ENCODE assay signal across 27 cellular contexts in the genomic region with DNA sequence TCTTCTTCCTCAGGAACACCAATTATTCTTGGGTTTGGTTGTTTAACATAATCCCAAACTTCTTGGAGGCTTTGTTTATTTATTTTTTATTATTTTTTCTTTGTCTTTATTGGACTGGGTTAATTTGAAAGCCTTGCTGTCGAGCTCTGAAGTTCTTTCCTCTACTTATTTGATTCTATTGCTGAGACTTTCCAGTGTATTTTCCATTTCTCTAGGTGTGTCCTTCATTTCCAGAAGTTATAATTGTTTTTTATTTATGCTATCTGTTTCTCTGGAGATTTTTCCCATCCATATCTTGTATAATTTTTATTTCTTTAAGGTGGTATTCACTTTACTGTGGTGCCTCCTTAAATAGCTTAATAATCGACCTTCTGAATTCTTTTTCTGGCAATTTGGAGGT. TPM values are rescaled to one million over a fixed set of nuclear protein-coding genes. Genes with fewer than 3 reads are reported as not detected.
"Had no signal": no experiment of that assay in that cellular context is flagged by ENCODE, and none has a peak within 500 bp of the region (broad histone marks: within the 10 kb centered on the region; RNA-seq: fewer than 3 reads in every experiment).

No MANE protein-coding gene starts in this region.

- ATAC-seq: activated CD4-positive, alpha-beta T cell treated with anti-CD3 and anti-CD28 coated beads for 36 hours; activated T-helper 17 cell treated with anti-CD3 and anti-CD28 coated beads, Interleukin-2, amount 50 U/mL, for 72 hours; PC-3 had no signal

- H3K9ac ChIP-seq: SK-N-SH had no signal

- H3K27ac Mint-ChIP-seq: activated CD4-positive, alpha-beta memory T cell treated with anti-CD3 and anti-CD28 coated beads, Interleukin-2, amount 10 ng/mL, durations not matched to agents 7 days and 5 days; activated CD4-positive, alpha-beta T cell treated with anti-CD3 and anti-CD28 coated beads for 36 hours; activated naive CD4-positive, alpha-beta T cell treated with anti-CD3 and anti-CD28 coated beads for 36 hours; activated naive CD8-positive, alpha-beta T cell; activated T-helper 17 cell treated with anti-CD3 and anti-CD28 coated beads, Interleukin-2, amount 50 U/mL, for 72 hours; brain had no signal

- FAIRE-seq: astrocyte had no signal

- H3K27me3 Mint-ChIP-seq: activated T-helper 17 cell treated with anti-CD3 and anti-CD28 coated beads, Interleukin-2, amount 50 U/mL, for 72 hours; brain had no signal

- H3K4me1 Mint-ChIP-seq: brain had no signal

- H3K4me2 ChIP-seq: SK-N-SH had no signal

- H3K9me3 Mint-ChIP-seq: central memory CD8-positive, alpha-beta T cell had no signal

- DNase-seq: activated CD4-positive, alpha-beta memory T cell treated with anti-CD3 and anti-CD28 coated beads, Interleukin-2, amount 10 ng/mL, durations not matched to agents 7 days and 5 days; activated CD4-positive, alpha-beta T cell treated with anti-CD3 and anti-CD28 coated beads for 36 hours; activated CD4-positive, alpha-beta T cell treated with anti-CD3 and anti-CD28 coated beads, Interleukin-2, amount 50 U/mL, for 1 hour; activated gamma-delta T cell; activated naive CD4-positive, alpha-beta T cell treated with anti-CD3 and anti-CD28 coated beads for 36 hours; activated T-cell treated with anti-CD3 and anti-CD28 coated beads for 4 hours; activated T-cell treated with anti-CD3 and anti-CD28 coated beads, Interleukin-2, amount 50 U/mL, for 48 hours; amygdala; Kasumi-1; NCI-H1048; NCI-H146; NCI-H187 treated with DMSO at 0.1 percent for 48 hours; NCI-H2081 treated with DMSO at 0.1 percent for 48 hours; NCI-H446; NCI-H524; PC-3; SK-N-SH; T-helper 1 cell had no signal

- H3K9me3 ChIP-seq: SK-N-SH had no signal

- H3K27ac ChIP-seq: VCaP had no signal

- H3K4me3 Mint-ChIP-seq: activated CD4-positive, alpha-beta memory T cell treated with anti-CD3 and anti-CD28 coated beads, Interleukin-2, amount 10 ng/mL, durations not matched to agents 7 days and 5 days; activated CD4-positive, alpha-beta T cell treated with anti-CD3 and anti-CD28 coated beads for 36 hours; activated naive CD4-positive, alpha-beta T cell treated with anti-CD3 and anti-CD28 coated beads for 36 hours; activated naive CD8-positive, alpha-beta T cell; activated T-helper 17 cell treated with anti-CD3 and anti-CD28 coated beads, Interleukin-2, amount 50 U/mL, for 72 hours; brain; central memory CD8-positive, alpha-beta T cell had no signal

RNA-seq across cellular contexts. Expression of gene LIX1, which starts 49.5 kb away (rescaled TPM):
- total RNA-seq: activated CD4-positive, alpha-beta memory T cell treated with anti-CD3 and anti-CD28 coated beads, Interleukin-2, amount 10 ng/mL, durations not matched to agents 7 days and 5 days; activated CD4-positive, alpha-beta T cell treated with anti-CD3 and anti-CD28 coated beads for 36 hours; activated CD8-positive, alpha-beta memory T cell treated with anti-CD3 and anti-CD28 coated beads for 36 hours; activated naive CD4-positive, alpha-beta T cell treated with anti-CD3 and anti-CD28 coated beads for 36 hours; activated T-helper 17 cell treated with anti-CD3 and anti-CD28 coated beads, Interleukin-2, amount 50 U/mL, for 72 hours; PC-3; RPMI7951; T-helper 2 cell treated with Interferon-gamma antibody and Interleukin-4, amounts not matched to agents 100 ng/mL and 5 ng/mL, for 36 hours had no signal
- polyA plus RNA-seq: SK-N-SH had no signal
